18 cellular contexts compared by ENCODE assay signal in genomic region chr3:141083226-141083625, GRCh38. TPM values are rescaled to one million over a fixed set of nuclear protein-coding genes. Genes with fewer than 3 reads are reported as not detected.
A peak's percentile ranks its signal among the peaks of the same experiment; 100 is the strongest.
DNase-seq lines count a peak whose midpoint lies in the region; FAIRE-seq and TF ChIP-seq lines count a peak whose summit lies in the region.
"Had no signal": no experiment of that assay in that cellular context is flagged by ENCODE, and none has a peak within 500 bp of the region (broad histone marks: within the 10 kb centered on the region; RNA-seq: fewer than 3 reads in every experiment).

No MANE protein-coding gene starts in this region.

- no peaks in the 10 kb centered on the region for H3K27me3 ChIP-seq in BLaER1
- H3K27me3 ChIP-seq in SJCRH30, result no peaks in the 10 kb centered on the region
- H3K27me3 ChIP-seq in osteoblast (ENCODE audit: insufficient read depth, low read length), result no peaks in the 10 kb centered on the region

- H2AFZ ChIP-seq in osteoblast (ENCODE audit: low read length), result no peak overlapping the region

- H3K9me3 ChIP-seq in BLaER1, result no peaks in the 10 kb centered on the region
- no peaks in the 10 kb centered on the region for H3K9me3 ChIP-seq in SJCRH30 (replicated peaks)
- H3K9me3 ChIP-seq in kidney (ENCODE audit: control insufficient read depth in 1 of 2, low read length in 2 of 2), result no peaks in the 10 kb centered on the region
- peaks cover 4% of the 10 kb centered on the region for H3K9me3 ChIP-seq in osteoblast (ENCODE audit: low read depth, low read length)
- H3K9me3 ChIP-seq: HAP-1 had no signal

- CTCF ChIA-PET in RWPE1 (lab: Yijun Ruan, JAX), result no interaction called here

- intact Hi-C loops in kidney (cut with DNase I), result no loop called here

- H3K36me3 ChIP-seq in BLaER1 (no peaks in the 10 kb centered on the region), SJCRH30 (peaks cover 4% of the 10 kb centered on the region; the same call in 1 of the 2 replicates), kidney (ENCODE audit: control insufficient read depth in 1 of 2, insufficient read depth in 2 of 2, low read length in 2 of 2) (no peaks in the 10 kb centered on the region), osteoblast (ENCODE audit: insufficient read depth, low read length) (no peaks in the 10 kb centered on the region)
- H3K36me3 ChIP-seq: HAP-1 had no signal

- no peaks in the 10 kb centered on the region for H3K79me2 ChIP-seq in osteoblast (ENCODE audit: insufficient read depth, low read length)

- H3K4me1 ChIP-seq in BLaER1 (peaks cover 27% of the 10 kb centered on the region), SJCRH30 (peaks cover 60% of the 10 kb centered on the region), kidney (ENCODE audit: control insufficient read depth in 1 of 2, insufficient read depth in 1 of 2, low read depth in 1 of 2, low read length in 2 of 2) (peaks cover 0 to 4% of the 10 kb centered on the region in 2 donors), osteoblast (ENCODE audit: insufficient read depth, low read length) (no peaks in the 10 kb centered on the region)

- POLR2A ChIA-PET in RWPE1 (lab: Yijun Ruan, JAX; ENCODE audit: low non-redundant PET), result no interaction called here

- TF ChIP-seq CTCF in kidney (IDR thresholded peaks at IDR 0.05; ENCODE audit: borderline replicate concordance, extremely low read depth, insufficient read depth) (no peak), osteoblast (IDR thresholded peaks at IDR 0.05; ENCODE audit: extremely low read depth, low read depth, low read length) (no peak), RWPE1 (conservative IDR thresholded peaks at IDR 0.05; ENCODE audit: low read depth) (no peak)

- H3K4me2 ChIP-seq in BLaER1, result 0 out of 2 replicates have a peak overlapping the region, but pooled peaks have one; percentile 69
- H3K4me2 ChIP-seq in osteoblast (ENCODE audit: insufficient read depth, low read length), result no peak overlapping the region

- FAIRE-seq in kidney (lab: Jason Lieb, UNC), result no peak
- FAIRE-seq: A204.1, G401.6, GM12891, K562 had no signal

- H4K20me1 ChIP-seq in BLaER1 (no peaks in the 10 kb centered on the region), osteoblast (ENCODE audit: insufficient read depth, low read length) (no peaks in the 10 kb centered on the region)

- H3K4me3 ChIP-seq in BLaER1 (no peak overlapping the region), SJCRH30 (no peak overlapping the region), kidney (ENCODE audit: low read length in 2 of 2) (no peak overlapping the region), osteoblast (ENCODE audit: insufficient read depth, low read length) (no peak overlapping the region)
- H3K4me3 ChIP-seq: HAP-1, K562 had no signal

- H3K9ac ChIP-seq in BLaER1 (no peak overlapping the region), kidney (ENCODE audit: low read length in 2 of 2) (no peak overlapping the region)

- no peak for DNase-seq in SJCRH30
- DNase-seq in kidney, result peak; percentile 43
- peak; percentile 37 for DNase-seq in osteoblast (ENCODE audit: insufficient read length, low spot score, missing footprints)
- DNase-seq in COLO829 (ENCODE audit: low spot score), result no peak
- no peak for DNase-seq in dedifferentiated amniotic fluid mesenchymal stem cell (ENCODE audit: extremely low spot score)
- DNase-seq in RWPE1 (ENCODE audit: low spot score), result no peak
- no peak for DNase-seq in putamen (ENCODE audit: low spot score)
- DNase-seq: Calu3, NCI-H1436 treated with DMSO at 0.1 percent for 48 hours, NCI-H2081, RPMI8226 had no signal

- H3K27ac ChIP-seq in BLaER1, result peak overlapping the region; percentile 13; the same call in 1 of the 2 replicates
- H3K27ac ChIP-seq in SJCRH30, result peak overlapping the region; percentile 76
- H3K27ac ChIP-seq in kidney (ENCODE audit: low read depth in 2 of 2, low read length in 2 of 2), result no peak overlapping the region
- H3K27ac ChIP-seq in osteoblast (ENCODE audit: low read depth, low read length), result no peak overlapping the region
- H3K27ac ChIP-seq in RWPE1, result no peak overlapping the region

RNA-seq across cellular contexts. Expression of gene SPSB4, which starts 32.1 kb away (rescaled TPM):
- 101 and 106 TPM in 2 replicates for total RNA-seq in SJCRH30 (2014; rRNA removed; shearing (Covaris generic))
- total RNA-seq in kidney (0.57 TPM), osteoblast (not detected in 2 replicates)
- 1.9 TPM for polyA plus RNA-seq in kidney (ENCODE audit: insufficient read depth, low read depth, low replicate concordance)
- total RNA-seq: Calu3, K562 had no signal
- polyA plus RNA-seq: CD14-positive monocyte, K562 had no signal

Comparison
In these comparisons a context has a peak if more than half of its experiments do, and no peak if none do; other contexts are left out.
1. H3K27ac ChIP-seq: peak in BLaER1 (single experiment) and SJCRH30 (single experiment); none in kidney (0 of 2), osteoblast (single experiment) and RWPE1 (single experiment).
2. DNase-seq: peak in kidney (single experiment) and osteoblast (single experiment); none in SJCRH30 (0 of 2), COLO829 (single experiment), dedifferentiated amniotic fluid mesenchymal stem cell (single experiment), RWPE1 (single experiment) and putamen (single experiment).
3. RNA of gene SPSB4, which starts 32.1 kb away (total RNA-seq): 101 to 106 TPM in SJCRH30; 0.57 TPM in kidney (single experiment) and not detected in osteoblast; every median in the first group is over 10 times any median in the second.